In the genomic region with DNA sequence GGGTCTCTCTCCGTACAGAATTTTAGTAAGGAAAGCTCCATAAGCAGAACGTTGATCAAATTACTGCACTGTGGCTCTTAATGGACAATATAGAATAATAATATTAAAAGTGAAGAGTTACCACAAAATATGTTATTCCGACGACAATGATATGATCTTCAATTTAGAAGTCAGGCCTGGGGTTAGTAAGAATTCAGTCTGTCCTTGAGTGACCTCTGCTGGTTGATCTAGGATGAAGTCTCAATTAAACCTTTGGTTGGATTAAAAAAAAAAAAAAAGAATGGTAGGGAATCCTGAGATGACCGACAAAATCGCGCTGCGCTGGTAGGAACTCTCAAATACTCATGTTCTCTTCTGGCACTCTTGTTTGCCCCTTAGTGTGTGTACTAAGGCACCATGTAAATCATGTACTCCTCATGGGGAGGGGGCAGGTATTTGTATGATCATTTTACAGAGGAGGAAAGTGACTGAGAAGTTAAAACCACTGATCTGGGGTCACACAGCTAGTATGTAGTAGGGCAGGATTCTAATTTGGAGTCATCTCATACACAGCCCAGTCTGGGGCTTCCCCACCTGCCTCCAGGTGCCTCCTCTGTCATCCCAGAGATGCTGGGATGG, we compare ENCODE assay signal across 8 cellular contexts.
DNase-seq lines count a peak whose midpoint lies in the region; ATAC-seq and TF ChIP-seq lines count a peak whose summit lies in the region.

No MANE protein-coding gene starts in this region.

- no peak for TF ChIP-seq POLR2A in tibial nerve (IDR thresholded peaks at IDR 0.05)

- no peak overlapping the region for H3K27ac ChIP-seq in tibial nerve

- in situ Hi-C loops in ACHN (cut with HindIII; ENCODE audit: low pct_ligation_motif_present, low pct_unique_long_range_greater_than_20kb, low sequenced_read_pairs) = no loop called here

- H3K9me3 ChIP-seq in tibial nerve = no peaks in the 10 kb centered on the region

- WGBS in tibial nerve, 2 donors = 16 to 17% methylated on average over 8 of the region's 8 CpGs

- H3K36me3 ChIP-seq in GM06990 (ENCODE audit: control insufficient read depth, insufficient read depth, low read length) (no peaks in the 10 kb centered on the region), tibial nerve (no peaks in the 10 kb centered on the region)

- H3K4me3 ChIP-seq in GM06990 (replicated peaks; ENCODE audit: low read depth, low read length) (no peak overlapping the region), tibial nerve (no peak overlapping the region)

- H3K4me1 ChIP-seq in tibial nerve = peaks cover 0 to 18% (median 2%) of the 10 kb centered on the region in 4 donors

- no peak for TF ChIP-seq EP300 in tibial nerve (IDR thresholded peaks at IDR 0.05)

- peak; percentile 38 for TF ChIP-seq CTCF in GM06990 (IDR thresholded peaks at IDR 0.05; ENCODE audit: insufficient read depth, low read length, poor library complexity, severe bottlenecking)
- TF ChIP-seq CTCF in tibial nerve (IDR thresholded peaks at IDR 0.05) = peak in 3 of 5 experiments; percentile 46 to 69 (median 48)

- DNase-seq in ACHN = peak; percentile 72
- no peak for DNase-seq in GM06990 (ENCODE audit: extremely low read depth, insufficient read length)
- DNase-seq in NCI-H2029 (lab: John Stamatoyannopoulos, UW) = peak; percentile 36
- DNase-seq in astrocyte of the hippocampus (ENCODE audit: low read depth, low spot score) = peak; percentile 74
- DNase-seq in iris pigment epithelial cell (ENCODE audit: low read depth) = peak; percentile 49
- peak in 1 of 2 donors; percentile 56 for DNase-seq in tibial nerve (ENCODE audit: low spot score in 2 of 2)
- no peak for DNase-seq in activated gamma-delta T cell (lab: John Stamatoyannopoulos, UW)

- no peak for ATAC-seq in GM18517 (IDR thresholded peaks at IDR 0.05; ENCODE audit: unreplicated experiment)

- H3K27me3 ChIP-seq in GM06990 (replicated peaks; ENCODE audit: control insufficient read depth, insufficient read depth, low read length) = no peaks in the 10 kb centered on the region; the same call in 1 of the 2 replicates
- no peaks in the 10 kb centered on the region for H3K27me3 ChIP-seq in tibial nerve

Comparison
In these comparisons a context has a peak if more than half of its experiments do, and no peak if none do; other contexts are left out.
1. DNase-seq: peak in ACHN (single experiment), NCI-H2029 (single experiment), astrocyte of the hippocampus (single experiment) and iris pigment epithelial cell (single experiment); none in GM06990 (single experiment) and activated gamma-delta T cell (single experiment).